In genomic region chr4:95095352-95095974, GRCh38 we compare ENCODE assay signal across 7 cellular contexts.
DNase-seq lines count a peak whose midpoint lies in the region; ATAC-seq and TF ChIP-seq lines count a peak whose summit lies in the region.

No MANE protein-coding gene starts in this region.

- H3K27me3 ChIP-seq in dorsolateral prefrontal cortex: no peaks in the 10 kb centered on the region
- H3K27me3 ChIP-seq in psoas muscle (ENCODE audit: insufficient read depth in 3 of 3, low read length in 2 of 3): no peaks in the 10 kb centered on the region
- no peaks in the 10 kb centered on the region; the same call in 1 of the 2 replicates for H3K27me3 ChIP-seq in MG63

- H3K4me3 ChIP-seq in dorsolateral prefrontal cortex (no peak overlapping the region), psoas muscle (peak overlapping the region; percentile 9), MG63 (no peak overlapping the region)

- intact Hi-C loops in dorsolateral prefrontal cortex (cut with DNase I) (no loop called here), psoas muscle (cut with DNase I) (no loop called here)

- WGBS in psoas muscle, 3 donors: 10 to 23% (median 18%) methylated on average over 1 of the region's 1 CpG

- H3K27ac ChIP-seq in dorsolateral prefrontal cortex: peak overlapping the region in 1 of 59 donors; percentile 14
- H3K27ac ChIP-seq in psoas muscle: no peak overlapping the region

- peaks cover 10% of the 10 kb centered on the region for H3K4me1 ChIP-seq in psoas muscle

- H3K36me3 ChIP-seq in psoas muscle (ENCODE audit: insufficient read depth in 1 of 2, low read depth in 1 of 2) (no peaks in the 10 kb centered on the region), MG63 (no peaks in the 10 kb centered on the region)

- TF ChIP-seq CTCF in GM10266 (IDR thresholded peaks at IDR 0.05; ENCODE audit: control insufficient read depth, insufficient read depth, low read depth, missing control alignments) (peak; percentile 25), dorsolateral prefrontal cortex (IDR thresholded peaks at IDR 0.05 in 54 of 56, conservative IDR thresholded peaks at IDR 0.05 in 2 of 56; ENCODE audit: low read depth in 1 of 56, partially characterized antibody in 56 of 56) (peak in 50 of 56 donors; percentile 9 to 62 (median 44)), psoas muscle (IDR thresholded peaks at IDR 0.05) (peak; percentile 72)

- DNase-seq in GM10266 (ENCODE audit: extremely low spot score) (no peak), NCI-H2171 (lab: John Stamatoyannopoulos, UW) (peak; percentile 1), dorsolateral prefrontal cortex (no peak), psoas muscle (no peak), cerebellar nuclear complex (lab: John Stamatoyannopoulos, UW) (no peak), MG63 (no peak)

- ATAC-seq in psoas muscle (peak; percentile 56 to 80 (median 66)), HG02588 (IDR thresholded peaks at IDR 0.05; ENCODE audit: unreplicated experiment) (no peak)

- H3K9me3 ChIP-seq in psoas muscle: no peaks in the 10 kb centered on the region
- no peaks in the 10 kb centered on the region for H3K9me3 ChIP-seq in MG63
